Comparison of ENCODE assay signal across 1 cellular context in genomic region chr11:65471410-65471762, GRCh38.
TF ChIP-seq lines count a peak whose summit lies in the region.

No MANE protein-coding gene starts in this region.

TF ChIP-seq in K562, 482 proteins besides CTCF, POLR2A, EP300 and RAD21 (continued from another document and continues in another):
- TF ChIP-seq HSF4 (CRISPR knock-in tag; IDR thresholded peaks at IDR 0.05; ENCODE audit: borderline replicate concordance) (no peak), ZBTB33 (CRISPR knock-in tag; IDR thresholded peaks at IDR 0.05) (no peak), DPF2 (IDR thresholded peaks at IDR 0.05) (no peak), ZC3H4 (CRISPR knock-in tag; IDR thresholded peaks at IDR 0.05; ENCODE audit: borderline replicate concordance) (no peak; the same call in 1 of the 2 replicates), HINFP (tag; conservative IDR thresholded peaks at IDR 0.05; ENCODE audit: low read depth) (no peak), CREB1 (IDR thresholded peaks at IDR 0.05) (no peak), CREB1 (CRISPR knock-in tag; IDR thresholded peaks at IDR 0.05) (no peak), NFYB (IDR thresholded peaks at IDR 0.05; ENCODE audit: extremely low read depth, insufficient read length) (no peak), ZNF277 (CRISPR knock-in tag; IDR thresholded peaks at IDR 0.05; ENCODE audit: borderline replicate concordance) (no peak), OTX1 (CRISPR knock-in tag; IDR thresholded peaks at IDR 0.05) (no peak), ZBTB9 (CRISPR knock-in tag; IDR thresholded peaks at IDR 0.05) (no peak; the same call in 1 of the 2 replicates), ZNF644 (tag; IDR thresholded peaks at IDR 0.05; ENCODE audit: low read depth) (no peak), MED1 (CRISPR knock-in tag; IDR thresholded peaks at IDR 0.05; ENCODE audit: borderline replicate concordance) (no peak), ZFX (CRISPR knock-in tag; IDR thresholded peaks at IDR 0.05) (no peak), NKRF (IDR thresholded peaks at IDR 0.05; ENCODE audit: borderline replicate concordance) (no peak), COPS2 (conservative IDR thresholded peaks at IDR 0.05) (no peak), RCOR1 (IDR thresholded peaks at IDR 0.05; ENCODE audit: borderline replicate concordance in 1 of 2, low read depth in 2 of 2, low read length in 2 of 2) (peak in 1 of 2 experiments; percentile 73; a peak in 2 of 4 replicates), CREBBP (IDR thresholded peaks at IDR 0.05; ENCODE audit: low read depth, low read length) (no peak), NONO (IDR thresholded peaks at IDR 0.05; ENCODE audit: low read depth in 2 of 2, low read length in 1 of 2) (no peak), PHF8 (IDR thresholded peaks at IDR 0.05; ENCODE audit: borderline replicate concordance, low read length) (peak; percentile 12; the same call in 1 of the 2 replicates), E2F8 (IDR thresholded peaks at IDR 0.05; ENCODE audit: low read depth, partially characterized antibody) (no peak), ATF3 (IDR thresholded peaks at IDR 0.05) (no peak), ATF3 (CRISPR knock-in tag; conservative IDR thresholded peaks at IDR 0.05) (no peak), POU5F1 (IDR thresholded peaks at IDR 0.05; ENCODE audit: borderline replicate concordance, low read depth, low read length, partially characterized antibody) (no peak), E2F6 (IDR thresholded peaks at IDR 0.05; ENCODE audit: borderline replicate concordance in 1 of 2, extremely low read depth in 1 of 2, insufficient read depth in 1 of 2, insufficient read length in 1 of 2, low read depth in 1 of 2, low read length in 1 of 2, poor library complexity in 1 of 2, severe bottlenecking in 1 of 2) (no peak), ZNF23 (CRISPR knock-in tag; IDR thresholded peaks at IDR 0.05) (no peak), DNMT1 (IDR thresholded peaks at IDR 0.05) (no peak), HOMEZ (CRISPR knock-in tag; IDR thresholded peaks at IDR 0.05) (no peak), HLTF (IDR thresholded peaks at IDR 0.05) (no peak), TCF3 (CRISPR knock-in tag; IDR thresholded peaks at IDR 0.05) (no peak), YBX1 (IDR thresholded peaks at IDR 0.05) (no peak), NCOA2 (IDR thresholded peaks at IDR 0.05; ENCODE audit: partially characterized antibody in 2 of 2) (no peak), FOXP1 (CRISPR knock-in tag; IDR thresholded peaks at IDR 0.05) (no peak), DACH1 (IDR thresholded peaks at IDR 0.05; ENCODE audit: partially characterized antibody) (no peak), KLF6 (CRISPR knock-in tag; IDR thresholded peaks at IDR 0.05; ENCODE audit: borderline replicate concordance) (no peak), TFAP4 (CRISPR knock-in tag; IDR thresholded peaks at IDR 0.05; ENCODE audit: borderline replicate concordance) (no peak), THAP12 (CRISPR knock-in tag; IDR thresholded peaks at IDR 0.05) (no peak), CBX1 (IDR thresholded peaks at IDR 0.05; ENCODE audit: low read depth) (no peak), ZNF518B (CRISPR knock-in tag; IDR thresholded peaks at IDR 0.05) (no peak)
